19 cellular contexts compared by ENCODE assay signal in the genomic region with DNA sequence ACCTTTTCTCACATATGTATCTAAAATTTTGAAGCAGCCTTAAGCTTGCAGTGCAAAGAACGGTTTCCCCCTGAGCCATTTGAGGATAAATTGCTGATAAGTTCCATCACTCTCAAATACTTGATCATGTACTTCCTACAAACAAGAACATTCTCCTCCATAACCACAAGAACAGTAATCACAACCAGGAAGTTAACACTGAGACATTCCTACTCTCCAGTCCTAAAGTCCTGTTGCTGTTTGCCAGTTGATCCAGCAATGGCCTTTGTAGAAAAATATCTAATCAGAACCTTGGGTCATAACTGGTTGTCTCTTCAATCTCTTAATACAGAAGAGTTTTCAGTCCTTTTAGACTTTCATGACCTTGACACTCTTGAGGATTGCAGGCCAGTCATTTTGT. TPM values are rescaled to one million over a fixed set of nuclear protein-coding genes. Genes with fewer than 3 reads are reported as not detected.
DNase-seq lines count a peak whose midpoint lies in the region; ATAC-seq, FAIRE-seq and TF ChIP-seq lines count a peak whose summit lies in the region.
"Had no signal": no experiment of that assay in that cellular context is flagged by ENCODE, and none has a peak within 500 bp of the region (broad histone marks: within the 10 kb centered on the region; RNA-seq: fewer than 3 reads in every experiment).

No MANE protein-coding gene starts in this region.

- no peak overlapping the region for H3K9ac ChIP-seq in GM12878 (ENCODE audit: control insufficient read depth, insufficient read depth, low read length)

- intact Hi-C loops in activated CD8-positive, alpha-beta T cell treated with anti-CD3 and anti-CD28 coated beads for 36 hours (cut with micrococcal nuclease): no loop called here
- intact Hi-C loops in GM12878 (cut with micrococcal nuclease; ENCODE audit: unreplicated experiment) (no loop called here), thyroid gland (cut with DNase I) (no loop called here), PC-9 (cut with micrococcal nuclease; ENCODE audit: unreplicated experiment) (no loop called here)

- BruUV-seq in GM12878 (replicated peaks; lab: Mats Ljungman, UMichigan) (no TSS peak), PC-9 (replicated peaks; lab: Mats Ljungman, UMichigan) (no TSS peak)

- no peak for TF ChIP-seq RAD21 in GM12878 (IDR thresholded peaks at IDR 0.05; ENCODE audit: insufficient read depth, low read depth, low read length)

- H3K4me1 Mint-ChIP-seq in activated CD8-positive, alpha-beta T cell treated with anti-CD3 and anti-CD28 coated beads for 36 hours (ENCODE audit: low read depth): peaks cover 56% of the 10 kb centered on the region
- H3K4me1 Mint-ChIP-seq in activated CD8-positive, alpha-beta T cell treated with anti-CD3 and anti-CD28 coated beads, Interleukin-2, amount 10 ng/mL, durations not matched to agents 7 days and 5 days (ENCODE audit: low read depth): peaks cover 17% of the 10 kb centered on the region
- peaks cover 37% of the 10 kb centered on the region for H3K4me1 Mint-ChIP-seq in osteocyte (ENCODE audit: unreplicated experiment)
- H3K4me1 Mint-ChIP-seq in type B pancreatic cell (ENCODE audit: unreplicated experiment): peaks cover 33% of the 10 kb centered on the region

- SMC1A ChIA-PET in GM12878 (lab: Charles Lee; ENCODE audit: uncharacterized antibody, unreplicated experiment): interaction anchor here (1.2 to 5.7 kb wide), 3 partner anchors 14 to 52 kb away, joined by 3 to 45 read pairs (median 3); no protein-coding TSS in a partner anchor

- TF ChIP-seq POLR2A in GM12878 (IDR thresholded peaks at IDR 0.05; ENCODE audit: low read depth, low read length) (no peak), thyroid gland (IDR thresholded peaks at IDR 0.05) (no peak)

- H3K27me3 ChIP-seq in GM12878 (replicated peaks in 1 of 2; ENCODE audit: control insufficient read depth in 2 of 2, insufficient read depth in 2 of 2, low read length in 1 of 2): no peaks in the 10 kb centered on the region
- H3K27me3 ChIP-seq in thyroid gland: no peaks in the 10 kb centered on the region
- no peaks in the 10 kb centered on the region for H3K27me3 ChIP-seq in PC-9 (ENCODE audit: insufficient read depth, low read depth)

- H3K9me3 ChIP-seq in GM12878 (replicated peaks; ENCODE audit: control insufficient read depth, insufficient read depth, low read length): no peaks in the 10 kb centered on the region
- H3K9me3 ChIP-seq in thyroid gland: no peaks in the 10 kb centered on the region
- H3K9me3 ChIP-seq in PC-9 (ENCODE audit: insufficient read depth, low read depth): no peaks in the 10 kb centered on the region
- H3K9me3 ChIP-seq: prostate gland had no signal

- H3K27ac Mint-ChIP-seq in activated CD8-positive, alpha-beta T cell treated with anti-CD3 and anti-CD28 coated beads for 36 hours: peak overlapping the region; percentile 33
- H3K27ac Mint-ChIP-seq in activated CD8-positive, alpha-beta T cell treated with anti-CD3 and anti-CD28 coated beads, Interleukin-2, amount 10 ng/mL, durations not matched to agents 7 days and 5 days: no peak overlapping the region
- no peak overlapping the region for H3K27ac Mint-ChIP-seq in osteocyte (ENCODE audit: unreplicated experiment)
- H3K27ac Mint-ChIP-seq in type B pancreatic cell: no peak overlapping the region
- H3K27ac Mint-ChIP-seq: endodermal cell had no signal

- DNase-seq in activated CD8-positive, alpha-beta T cell treated with anti-CD3 and anti-CD28 coated beads for 36 hours: no peak
- DNase-seq in activated CD8-positive, alpha-beta T cell treated with anti-CD3 and anti-CD28 coated beads, Interleukin-2, amount 10 ng/mL, durations not matched to agents 7 days and 5 days: no peak
- DNase-seq in GM12878 (ENCODE audit: low read depth, low spot score) (no peak), iris pigment epithelial cell (ENCODE audit: low read depth) (peak; percentile 63), thyroid gland (no peak), osteocyte (ENCODE audit: extremely low spot score, unreplicated experiment) (no peak), PC-9 (no peak), type B pancreatic cell (ENCODE audit: extremely low spot score, unreplicated experiment) (no peak)
- DNase-seq: 8988T; activated CD4-positive, alpha-beta T cell treated with anti-CD3 and anti-CD28 coated beads, Interleukin-2, amount 50 U/mL, for 48 hours; CD4-positive, alpha-beta memory T cell; endodermal cell; NCI-H1930; NCI-H69; PC-3 had no signal

- no peaks in the 10 kb centered on the region for H3K27me3 Mint-ChIP-seq in activated CD8-positive, alpha-beta T cell treated with anti-CD3 and anti-CD28 coated beads for 36 hours
- no peaks in the 10 kb centered on the region for H3K27me3 Mint-ChIP-seq in activated CD8-positive, alpha-beta T cell treated with anti-CD3 and anti-CD28 coated beads, Interleukin-2, amount 10 ng/mL, durations not matched to agents 7 days and 5 days (ENCODE audit: low read depth)
- H3K27me3 Mint-ChIP-seq in osteocyte (ENCODE audit: unreplicated experiment) (no peaks in the 10 kb centered on the region), type B pancreatic cell (no peaks in the 10 kb centered on the region)
- H3K27me3 Mint-ChIP-seq: brain; CD4-positive, alpha-beta memory T cell had no signal

- in situ Hi-C loops in GM12878 (cut with MboI): no loop called here

- WGBS in GM12878 (ENCODE audit: insufficient coverage, insufficient replicate concordance, low lambda C conversion rate, missing lambda C conversion rate): 53% methylated on average over 1 of the region's 1 CpG
- 85 to 92% methylated on average over 1 of the region's 1 CpG for WGBS in thyroid gland, 2 donors

- H3K36me3 ChIP-seq in GM12878 (ENCODE audit: control insufficient read depth in 2 of 2, insufficient read depth in 2 of 2, low read length in 1 of 2): no peaks in the 10 kb centered on the region; a peak in 1 of 4 replicates
- H3K36me3 ChIP-seq in thyroid gland: no peaks in the 10 kb centered on the region
- no peaks in the 10 kb centered on the region for H3K36me3 ChIP-seq in PC-9 (ENCODE audit: low read depth)
- H3K36me3 ChIP-seq: prostate gland had no signal

- H3K4me2 ChIP-seq in GM12878 (ENCODE audit: control insufficient read depth, insufficient read depth): 0 out of 2 replicates have a peak overlapping the region, but pooled peaks have one; percentile 22
- H3K4me2 ChIP-seq in PC-9: no peak overlapping the region

- ATAC-seq in activated CD8-positive, alpha-beta T cell treated with anti-CD3 and anti-CD28 coated beads for 36 hours: no peak
- ATAC-seq in activated CD8-positive, alpha-beta T cell treated with anti-CD3 and anti-CD28 coated beads, Interleukin-2, amount 10 ng/mL, durations not matched to agents 7 days and 5 days: no peak
- ATAC-seq in GM12878: no peak
- ATAC-seq: PC-3 had no signal

- no peak for FAIRE-seq in GM12878 (lab: Jason Lieb, UNC)
- FAIRE-seq: TTC549 had no signal

- RAD21 ChIA-PET in GM12878 (lab: Charles Lee; ENCODE audit: unreplicated experiment): interaction anchor here (1.1 kb wide), 1 partner anchor 18 kb away, joined by 3 read pairs; no protein-coding TSS in a partner anchor

- H2AFZ ChIP-seq in GM12878 (ENCODE audit: control insufficient read depth, low read depth, low read length) (no peak overlapping the region; the same call in 1 of the 2 replicates), PC-9 (no peak overlapping the region)

- TF ChIP-seq CTCF in activated CD8-positive, alpha-beta T cell treated with anti-CD3 and anti-CD28 coated beads for 36 hours (IDR thresholded peaks at IDR 0.05): no peak
- no peak for TF ChIP-seq CTCF in GM12878 (IDR thresholded peaks at IDR 0.05 in 2 of 3, conservative IDR thresholded peaks at IDR 0.05 in 1 of 3; ENCODE audit: control insufficient read depth in 2 of 3, extremely low read depth in 1 of 3, insufficient read depth in 1 of 3, low read depth in 3 of 3, low read length in 3 of 3)
- TF ChIP-seq CTCF in thyroid gland (IDR thresholded peaks at IDR 0.05): no peak
- TF ChIP-seq CTCF in osteocyte (IDR thresholded peaks at IDR 0.05): no peak
- no peak for TF ChIP-seq CTCF in PC-9 (conservative IDR thresholded peaks at IDR 0.05)
- TF ChIP-seq CTCF in type B pancreatic cell (conservative IDR thresholded peaks at IDR 0.05): no peak

- no peaks in the 10 kb centered on the region for H3K9me2 ChIP-seq in PC-9 (ENCODE audit: insufficient read depth)

- POLR2A ChIA-PET in activated CD8-positive, alpha-beta T cell treated with anti-CD3 and anti-CD28 coated beads for 36 hours (lab: Charles Lee): interaction anchor here (0.7 to 1.3 kb wide), 2 partner anchors 72 to 77 kb away, joined by 3 read pairs; no protein-coding TSS in a partner anchor
- POLR2A ChIA-PET in activated CD8-positive, alpha-beta T cell treated with anti-CD3 and anti-CD28 coated beads, Interleukin-2, amount 10 ng/mL, durations not matched to agents 7 days and 5 days (lab: Charles Lee): interaction anchor here (1.2 kb wide), 1 partner anchor 14 kb away, joined by 3 read pairs; no protein-coding TSS in a partner anchor
- POLR2A ChIA-PET in GM12878 (lab: Charles Lee) (interaction anchor here (0.5 to 2.3 kb wide), 3 partner anchors 13 to 34 kb away, joined by 3 to 10 read pairs (median 4); partner anchors contain the start of gene CAMTA1), PC-9 (lab: Charles Lee; ENCODE audit: unreplicated experiment) (no interaction called here)

- H4K20me1 ChIP-seq in GM12878 (ENCODE audit: control insufficient read depth, insufficient read depth): no peaks in the 10 kb centered on the region
- H4K20me1 ChIP-seq in PC-9 (ENCODE audit: insufficient read depth): peaks cover 4% of the 10 kb centered on the region; the same call in 1 of the 2 replicates

- H3K4me3 Mint-ChIP-seq in activated CD8-positive, alpha-beta T cell treated with anti-CD3 and anti-CD28 coated beads for 36 hours: no peak overlapping the region
- H3K4me3 Mint-ChIP-seq in activated CD8-positive, alpha-beta T cell treated with anti-CD3 and anti-CD28 coated beads, Interleukin-2, amount 10 ng/mL, durations not matched to agents 7 days and 5 days: no peak overlapping the region
- no peak overlapping the region for H3K4me3 Mint-ChIP-seq in osteocyte (ENCODE audit: unreplicated experiment)
- no peak overlapping the region for H3K4me3 Mint-ChIP-seq in type B pancreatic cell
- H3K4me3 Mint-ChIP-seq: brain, endodermal cell had no signal

- H3K4me3 ChIP-seq in GM12878 (no peak overlapping the region), thyroid gland (replicated peaks in 1 of 3) (no peak overlapping the region), PC-9 (no peak overlapping the region)
- H3K4me3 ChIP-seq: prostate gland, SK-N-MC had no signal

- CTCF ChIA-PET in activated CD8-positive, alpha-beta T cell treated with anti-CD3 and anti-CD28 coated beads for 36 hours (lab: Charles Lee): no interaction called here
- CTCF ChIA-PET in activated CD8-positive, alpha-beta T cell treated with anti-CD3 and anti-CD28 coated beads, Interleukin-2, amount 10 ng/mL, durations not matched to agents 7 days and 5 days (lab: Charles Lee): no interaction called here
- CTCF ChIA-PET in GM12878 (lab: Yijun Ruan, JAX): interaction anchor here (0.9 to 3.5 kb wide), 3 partner anchors 14 to 70 kb away, joined by 3 to 15 read pairs (median 14); no protein-coding TSS in a partner anchor
- CTCF ChIA-PET in PC-9 (lab: Charles Lee): no interaction called here

- H3K36me3 Mint-ChIP-seq in activated CD8-positive, alpha-beta T cell treated with anti-CD3 and anti-CD28 coated beads for 36 hours (ENCODE audit: low read depth): peaks cover 9% of the 10 kb centered on the region
- no peaks in the 10 kb centered on the region for H3K36me3 Mint-ChIP-seq in activated CD8-positive, alpha-beta T cell treated with anti-CD3 and anti-CD28 coated beads, Interleukin-2, amount 10 ng/mL, durations not matched to agents 7 days and 5 days (ENCODE audit: low read depth)
- H3K36me3 Mint-ChIP-seq in osteocyte (ENCODE audit: unreplicated experiment) (peaks cover 3% of the 10 kb centered on the region), type B pancreatic cell (peaks cover 4% of the 10 kb centered on the region)

- H3K27ac ChIP-seq in GM12878 (ENCODE audit: control insufficient read depth, insufficient read depth) (peak overlapping the region; percentile 15; the same call in 1 of the 2 replicates), thyroid gland (peak overlapping the region; percentile 58 to 87 (median 63)), PC-9 (no peak overlapping the region)
- H3K27ac ChIP-seq: prostate gland, SK-N-MC had no signal

- no peaks in the 10 kb centered on the region for H3F3A ChIP-seq in PC-9 (ENCODE audit: insufficient read depth, low read depth)

- no peaks in the 10 kb centered on the region for H3K9me3 Mint-ChIP-seq in activated CD8-positive, alpha-beta T cell treated with anti-CD3 and anti-CD28 coated beads for 36 hours
- no peaks in the 10 kb centered on the region for H3K9me3 Mint-ChIP-seq in activated CD8-positive, alpha-beta T cell treated with anti-CD3 and anti-CD28 coated beads, Interleukin-2, amount 10 ng/mL, durations not matched to agents 7 days and 5 days (ENCODE audit: insufficient read depth)
- no peaks in the 10 kb centered on the region for H3K9me3 Mint-ChIP-seq in osteocyte (ENCODE audit: unreplicated experiment)
- H3K9me3 Mint-ChIP-seq in type B pancreatic cell: no peaks in the 10 kb centered on the region
- H3K9me3 Mint-ChIP-seq: brain; CD4-positive, alpha-beta memory T cell; endodermal cell had no signal

- no peak for TF ChIP-seq EP300 in GM12878 (IDR thresholded peaks at IDR 0.05; ENCODE audit: borderline replicate concordance in 1 of 2, control insufficient read depth in 1 of 2, low read depth in 2 of 2, low read length in 2 of 2)

- H3K79me2 ChIP-seq in GM12878 (ENCODE audit: control insufficient read depth, insufficient read depth, low read length) (peaks cover 42% of the 10 kb centered on the region), PC-9 (ENCODE audit: low read depth) (no peaks in the 10 kb centered on the region)

- H3K4me1 ChIP-seq in GM12878 (ENCODE audit: control insufficient read depth, insufficient read depth, low read length): peaks cover 21% of the 10 kb centered on the region
- peaks cover 18 to 59% of the 10 kb centered on the region in 2 donors for H3K4me1 ChIP-seq in thyroid gland
- H3K4me1 ChIP-seq in PC-9 (replicated peaks; ENCODE audit: insufficient read depth): no peaks in the 10 kb centered on the region
- H3K4me1 ChIP-seq: prostate gland had no signal

RNA-seq across cellular contexts. Expression of gene CAMTA1, which starts 34.4 kb away (rescaled TPM):
- total RNA-seq in activated CD8-positive, alpha-beta T cell treated with anti-CD3 and anti-CD28 coated beads for 36 hours: 10 to 100 TPM; 67.7 to 70.9 TPM
- 10 to 100 TPM; 43.3 to 46.0 TPM for total RNA-seq in activated CD8-positive, alpha-beta T cell treated with anti-CD3 and anti-CD28 coated beads, Interleukin-2, amount 10 ng/mL, durations not matched to agents 7 days and 5 days
- 66.6 and 69.6 TPM in 2 replicates for total RNA-seq in GM12878 (2013; cell fraction: nucleolus; rRNA removed)
- total RNA-seq in GM12878 (2014; rRNA removed): 37.7 and 48.9 TPM in 2 replicates
- total RNA-seq in GM12878 (2014; rRNA removed; fragmentation: Illumina TruSeq; extraction: Trizol): 53.4 and 64.4 TPM in 2 replicates
- total RNA-seq in GM12878 (2021): 51.0 and 63.4 TPM in 2 replicates
- polyA plus RNA-seq in GM12878 (2011; ENCODE audit: low read depth): 120 TPM
- 50.4 and 64.6 TPM in 2 replicates for polyA plus RNA-seq in GM12878 (2011; rRNA removed)
- polyA plus RNA-seq in GM12878 (2011; cell fraction: cytosol; rRNA removed): 29.1 and 44.4 TPM in 2 replicates
- polyA plus RNA-seq in GM12878 (2011; cell fraction: nucleus; rRNA removed): 22.2 and 24.4 TPM in 2 replicates
- 53.8 and 56.6 TPM in 2 replicates for polyA plus RNA-seq in GM12878 (2012)
- polyA plus RNA-seq in GM12878 (2014; fragmentation: Illumina TruSeq; extraction: Trizol): 112 and 126 TPM in 2 replicates
- 10 to 100 TPM; 82.2 to 93.0 TPM for polyA plus RNA-seq in GM12878 (2014; fragmentation: Nextera tagmentation; extraction: Ambion mirVana)
- polyA plus RNA-seq in GM12878 (2014; rRNA removed): 61.1 and 70.7 TPM in 2 replicates
- polyA plus RNA-seq in GM12878 (2016; fragmentation: Nextera tagmentation; extraction: Ambion mirVana): 100 to 1,000 TPM; 133 to 148 TPM
- polyA minus RNA-seq in GM12878 (2011; rRNA and poly(A)+ RNA removed): 18.4 and 20.0 TPM in 2 replicates
- polyA minus RNA-seq in GM12878 (2011; cell fraction: cytosol; rRNA and poly(A)+ RNA removed): 12.0 and 15.2 TPM in 2 replicates
- 12.5 and 26.1 TPM in 2 replicates for polyA minus RNA-seq in GM12878 (2011; cell fraction: nucleus; rRNA and poly(A)+ RNA removed)
- total RNA-seq in thyroid gland: 100 to 1,000 TPM in 2 of 4 donors, 10 to 100 TPM in 2; 63.9 to 124 (median 101) TPM
- total RNA-seq in osteocyte: 68.1 and 81.6 TPM in 2 replicates
- total RNA-seq in PC-9 (2021): 72.3 and 75.3 TPM in 2 replicates
- 76.3 and 82.5 TPM in 2 replicates for total RNA-seq in type B pancreatic cell (ENCODE audit: low replicate concordance)
